Comparison of ENCODE assay signal across 19 cellular contexts in genomic region chr18:22452226-22452668, GRCh38. TPM values are rescaled to one million over a fixed set of nuclear protein-coding genes. Genes with fewer than 3 reads are reported as not detected.
DNase-seq lines count a peak whose midpoint lies in the region; ATAC-seq, FAIRE-seq and TF ChIP-seq lines count a peak whose summit lies in the region.
"Had no signal": no experiment of that assay in that cellular context is flagged by ENCODE, and none has a peak within 500 bp of the region (broad histone marks: within the 10 kb centered on the region; RNA-seq: fewer than 3 reads in every experiment).

No MANE protein-coding gene starts in this region.

- H3K79me2 ChIP-seq in K562 (ENCODE audit: control insufficient read depth, insufficient read depth, low read length) = no peaks in the 10 kb centered on the region

- in situ Hi-C loops in K562 (cut with MboI) = no loop called here

- H3K9me3 ChIP-seq in heart left ventricle = peaks cover 0 to 33% (median 18%) of the 10 kb centered on the region in 12 donors
- H3K9me3 ChIP-seq in K562 (replicated peaks; ENCODE audit: control insufficient read depth, insufficient read depth, low read depth, low read length) = no peaks in the 10 kb centered on the region
- no peaks in the 10 kb centered on the region for H3K9me3 ChIP-seq in liver (ENCODE audit: control insufficient read depth in 4 of 4, low read length in 3 of 4)
- H3K9me3 ChIP-seq in thoracic aorta = peaks cover 13% of the 10 kb centered on the region
- H3K9me3 ChIP-seq: body of pancreas had no signal

- H3K27me3 ChIP-seq in heart left ventricle (no peaks in the 10 kb centered on the region), K562 (ENCODE audit: control insufficient read depth in 2 of 2, insufficient read depth in 2 of 2, low read length in 2 of 2) (no peaks in the 10 kb centered on the region), liver (ENCODE audit: control insufficient read depth in 4 of 4, insufficient read depth in 4 of 4, low read length in 3 of 4) (no peaks in the 10 kb centered on the region), thoracic aorta (replicated peaks; ENCODE audit: insufficient read depth) (no peaks in the 10 kb centered on the region)
- H3K27me3 ChIP-seq: body of pancreas had no signal

- no peaks in the 10 kb centered on the region for H4K20me1 ChIP-seq in K562 (replicated peaks; ENCODE audit: control insufficient read depth, insufficient read depth, low read length)

- peak overlapping the region; percentile 94 for H2AFZ ChIP-seq in K562 (ENCODE audit: low read depth, low read length)

- peak; percentile 80 for FAIRE-seq in K562 (lab: Jason Lieb, UNC)
- FAIRE-seq: A204.1 had no signal

- intact Hi-C loops in heart left ventricle (cut with DNase I) = no loop called here
- intact Hi-C loops in Right ventricle myocardium superior (cut with DNase I) = no loop called here
- intact Hi-C loops in K562 (cut with micrococcal nuclease) = loop anchor here (5.0 kb wide), 1 partner anchor 105 kb away; no protein-coding TSS in a partner anchor

- H3K4me2 ChIP-seq in K562 (ENCODE audit: insufficient read depth, low read length) = peak overlapping the region; percentile 80

- no peak for TF ChIP-seq EP300 in K562 (IDR thresholded peaks at IDR 0.05; ENCODE audit: low read length)

- DNase-seq in heart left ventricle (no peak), Right ventricle myocardium superior (no peak), K562 (ENCODE audit: extremely low read depth in 1 of 4, low spot score in 3 of 4) (peak; percentile 61 to 83 (median 74)), thoracic aorta (ENCODE audit: low spot score) (no peak)
- DNase-seq in activated CD8-positive, alpha-beta memory T cell treated with anti-CD3 and anti-CD28 coated beads, Interleukin-2, amount 50 U/mL, for 4 hours = no peak
- DNase-seq: body of pancreas, C1 segment of cervical spinal cord, KBM-7, NCI-H2029, T-helper 17 cell, trophoblast cell had no signal

- 40 to 47% (median 43%) methylated on average over 8 of the region's 8 CpGs for WGBS in heart left ventricle, 4 donors
- 5% methylated on average over 6 of the region's 8 CpGs for WGBS in K562 (ENCODE audit: insufficient coverage, low coverage, missing lambda C conversion rate)
- 27% methylated on average over 8 of the region's 8 CpGs for WGBS in liver

- TF ChIP-seq POLR2A in heart left ventricle (IDR thresholded peaks at IDR 0.05) (no peak), K562 (conservative IDR thresholded peaks at IDR 0.05) (no peak)

- ATAC-seq in heart left ventricle (peak in 2 of 4 donors; percentile 3), Right ventricle myocardium superior (ENCODE audit: poor library complexity) (no peak), K562 (peak; percentile 87), thoracic aorta (ENCODE audit: insufficient number of reproducible peaks, low FRiP score, low read depth) (no peak), HG02678 (IDR thresholded peaks at IDR 0.05; ENCODE audit: unreplicated experiment) (no peak), HG02798 (IDR thresholded peaks at IDR 0.05; ENCODE audit: poor library complexity, unreplicated experiment) (no peak)
- ATAC-seq: body of pancreas, T-helper 17 cell had no signal

- POLR2A ChIA-PET in K562 (lab: Yijun Ruan, JAX) = interaction anchor here (0.6 to 3.2 kb wide), 8 partner anchors 10 to 295 kb away, joined by 3 to 16 read pairs (median 4); no protein-coding TSS in a partner anchor

- H3K27ac ChIP-seq in heart left ventricle (peak overlapping the region in 10 of 12 donors; percentile 3 to 74 (median 44)), K562 (ENCODE audit: extremely low read depth, low read depth, low read length) (peak overlapping the region; percentile 86), liver (ENCODE audit: low read depth in 1 of 2, low read length in 2 of 2) (peak overlapping the region in 1 of 2 donors; percentile 51), thoracic aorta (peak overlapping the region; percentile 45 to 66)

- H3K4me3 ChIP-seq in heart left ventricle (no peak overlapping the region), K562 (peak overlapping the region; percentile 16), liver (ENCODE audit: low read depth in 1 of 3, low read length in 3 of 3) (peak overlapping the region in 2 of 3 donors; percentile 21 to 33), thoracic aorta (no peak overlapping the region)
- H3K4me3 ChIP-seq: body of pancreas had no signal

- TF ChIP-seq CTCF in heart left ventricle (IDR thresholded peaks at IDR 0.05) (no peak), K562 (IDR thresholded peaks at IDR 0.05 in 2 of 3, conservative IDR thresholded peaks at IDR 0.05 in 1 of 3; ENCODE audit: insufficient read depth in 2 of 3, low read depth in 1 of 3, low read length in 3 of 3) (no peak), liver (IDR thresholded peaks at IDR 0.05; ENCODE audit: low read depth, low read length, missing input control) (no peak), thoracic aorta (IDR thresholded peaks at IDR 0.05) (no peak)

- CTCF ChIA-PET in K562 (lab: Yijun Ruan, JAX; ENCODE audit: low intra/inter-chr PET ratio) = no interaction called here

- BruUV-seq in K562 (replicated peaks; lab: Mats Ljungman, UMichigan) = no TSS peak

- peak overlapping the region; percentile 61 to 77; a peak in 3 of 4 replicates for H3K9ac ChIP-seq in K562 (ENCODE audit: insufficient read depth in 1 of 2, low read depth in 2 of 2, low read length in 2 of 2)
- peak overlapping the region in 1 of 2 donors; percentile 70 for H3K9ac ChIP-seq in liver (ENCODE audit: low read depth in 1 of 2, low read length in 2 of 2)

- H3K4me1 ChIP-seq in heart left ventricle (peaks cover 0 to 33% (median 18%) of the 10 kb centered on the region in 12 donors), K562 (replicated peaks in 1 of 2; ENCODE audit: control insufficient read depth in 2 of 2, insufficient read depth in 2 of 2, low read length in 2 of 2) (peaks cover 6 to 16% of the 10 kb centered on the region in 2 experiments; a peak in 3 of 5 replicates), liver (ENCODE audit: control insufficient read depth in 4 of 4, insufficient read depth in 4 of 4, low read length in 3 of 4) (peaks cover 6 to 22% (median 14%) of the 10 kb centered on the region in 4 donors), thoracic aorta (ENCODE audit: control insufficient read depth in 1 of 2, low read depth in 2 of 2) (peaks cover 5 to 24% of the 10 kb centered on the region in 2 donors)

- no peaks in the 10 kb centered on the region for H3K9me1 ChIP-seq in K562 (ENCODE audit: control insufficient read depth, insufficient read depth, low read length)

- H3K36me3 ChIP-seq in heart left ventricle = no peaks in the 10 kb centered on the region
- no peaks in the 10 kb centered on the region for H3K36me3 ChIP-seq in K562 (ENCODE audit: control insufficient read depth, insufficient read depth, low read length)
- H3K36me3 ChIP-seq in liver (ENCODE audit: control insufficient read depth in 4 of 4, insufficient read depth in 3 of 4, low read depth in 1 of 4, low read length in 3 of 4) = no peaks in the 10 kb centered on the region
- H3K36me3 ChIP-seq in thoracic aorta = no peaks in the 10 kb centered on the region

- no peak for TF ChIP-seq RAD21 in K562 (CRISPR knock-in tag; conservative IDR thresholded peaks at IDR 0.05 in 1 of 2, IDR thresholded peaks at IDR 0.05 in 1 of 2)
- no peak for TF ChIP-seq RAD21 in liver (IDR thresholded peaks at IDR 0.05)

TF ChIP-seq in K562, 482 proteins besides CTCF, POLR2A, EP300 and RAD21 (continues in another document):
- peak; percentile 51 for TF ChIP-seq VEZF1 (CRISPR knock-in tag; IDR thresholded peaks at IDR 0.05)

TF ChIP-seq in liver, 16 proteins besides CTCF, POLR2A, EP300 and RAD21 (continues in another document):
- TF ChIP-seq YY1 (IDR thresholded peaks at IDR 0.05) (no peak), EGR1 (IDR thresholded peaks at IDR 0.05; ENCODE audit: low read depth in 2 of 2) (no peak)

RNA-seq across cellular contexts. Expression of gene CTAGE1, which starts 34.5 kb away (rescaled TPM):
- total RNA-seq in heart left ventricle = not detected
- under 1 TPM in 1 of 2 donors, not detected in 1; 0.03 TPM for polyA plus RNA-seq in heart left ventricle
- total RNA-seq in Right ventricle myocardium superior = not detected
- total RNA-seq in K562 (2011; cell fraction: chromatin; rRNA removed; ENCODE audit: low replicate concordance) = not detected in 2 replicates
- not detected in 2 replicates for total RNA-seq in K562 (2011; cell fraction: nucleolus; rRNA removed)
- total RNA-seq in K562 (2011; cell fraction: nucleoplasm; rRNA removed) = not detected in 2 replicates
- total RNA-seq in K562 (2014; rRNA removed) = not detected in 2 replicates
- total RNA-seq in K562 (2014; rRNA removed; fragmentation: Illumina TruSeq; extraction: Trizol) = not detected in 2 replicates
- total RNA-seq in K562 (2015; rRNA removed; fragmentation: Illumina TruSeq; extraction: Trizol) = not detected in 2 replicates
- total RNA-seq in K562 (2021) = not detected in 2 replicates
- polyA plus RNA-seq in K562 (2011; rRNA removed) = not detected in 2 replicates
- not detected in 2 replicates for polyA plus RNA-seq in K562 (2011; cell fraction: cytosol; rRNA removed)
- not detected in 2 replicates for polyA plus RNA-seq in K562 (2011; cell fraction: nucleus; rRNA removed)
- not detected in 2 replicates for polyA plus RNA-seq in K562 (2012)
- not detected in 2 replicates for polyA plus RNA-seq in K562 (2014; fragmentation: Illumina TruSeq; extraction: Trizol)
- polyA plus RNA-seq in K562 (2014; fragmentation: Nextera tagmentation; extraction: Ambion mirVana) = not detected
- not detected in 2 replicates for polyA plus RNA-seq in K562 (2014; rRNA removed)
- polyA minus RNA-seq in K562 (2011; rRNA and poly(A)+ RNA removed) = not detected in 2 replicates
- not detected in 2 replicates for polyA minus RNA-seq in K562 (2011; cell fraction: cytosol; rRNA and poly(A)+ RNA removed)
- polyA minus RNA-seq in K562 (2011; cell fraction: nucleus; rRNA and poly(A)+ RNA removed) = not detected in 2 replicates
- not detected for total RNA-seq in liver
- polyA plus RNA-seq in liver = not detected
- not detected for total RNA-seq in thoracic aorta
- total RNA-seq: activated T-helper 1 cell treated with anti-CD3 and anti-CD28 coated beads, Interleukin-12 subunit alpha, Interleukin-12 subunit beta, Interleukin-2, Interleukin-4 antibody, amounts not matched to agents 30 ng/mL and 10 ng/mL and 1 ng/mL, durations not matched to agents 14 hours and 24 hours and 36 hours; body of pancreas; NCI-H460; neural crest cell; T-helper 17 cell had no signal
- polyA plus RNA-seq: esophagus had no signal

Comparison
In these comparisons a context has a peak if more than half of its experiments do, and no peak if none do; other contexts are left out.
1. DNase-seq: peak in K562 (4 of 4); none in heart left ventricle (0 of 5), Right ventricle myocardium superior (single experiment), thoracic aorta (single experiment) and activated CD8-positive, alpha-beta memory T cell treated with anti-CD3 and anti-CD28 coated beads, Interleukin-2, amount 50 U/mL, for 4 hours (single experiment).
2. H3K4me3 ChIP-seq: peak in K562 (single experiment) and liver (2 of 3); none in heart left ventricle (0 of 12) and thoracic aorta (single experiment).